Comparison of ENCODE assay signal across 8 cellular contexts in genomic region chr22:50473855-50474671, GRCh38. TPM values are rescaled to one million over a fixed set of nuclear protein-coding genes. Genes with fewer than 3 reads are reported as not detected.
DNase-seq lines count a peak whose midpoint lies in the region; TF ChIP-seq lines count a peak whose summit lies in the region.

No MANE protein-coding gene starts in this region.

- no peaks in the 10 kb centered on the region for H3K9me2 ChIP-seq in MM.1S (replicated peaks; ENCODE audit: insufficient read depth, low read length)

- H3K4me1 ChIP-seq in MM.1S (ENCODE audit: low read length), result peaks cover 48% of the 10 kb centered on the region
- peaks cover 25 to 44% of the 10 kb centered on the region in 2 donors for H3K4me1 ChIP-seq in ascending aorta

- H3K4me3 ChIP-seq in MM.1S (ENCODE audit: low read length), result peak overlapping the region; percentile 92
- H3K4me3 ChIP-seq in ascending aorta, result peak overlapping the region; percentile 92 to 97

- H3K4me2 ChIP-seq in MM.1S (ENCODE audit: low read depth, low read length), result peak overlapping the region; percentile 88

- peaks cover 56% of the 10 kb centered on the region for H3K79me2 ChIP-seq in MM.1S (ENCODE audit: low read length)

- H2AFZ ChIP-seq in MM.1S (ENCODE audit: low read length), result no peak overlapping the region

- intact Hi-C loops in ascending aorta (cut with DNase I), result no loop called here

- H3K36me3 Mint-ChIP-seq in immature natural killer cell, result no peaks in the 10 kb centered on the region

- H3K4me3 Mint-ChIP-seq in immature natural killer cell, result peak overlapping the region; percentile 86 to 99 (median 97)

- DNase-seq in EH (ENCODE audit: low read depth) (peak; percentile 59), MM.1S (no peak), ascending aorta (ENCODE audit: low spot score in 2 of 2) (no peak), immature natural killer cell (peak in 2 of 3 donors; percentile 31 to 41), NCI-H1930 (lab: John Stamatoyannopoulos, UW) (no peak), LoVo (ENCODE audit: low spot score) (no peak)
- peak; percentile 52 for DNase-seq in stimulated activated CD4-positive, alpha-beta T cell treated with anti-CD3 and anti-CD28 coated beads, Interleukin-1b, Interleukin-23, amount 100 ng/mL, for 48 hours
- DNase-seq in NK-92 treated with Interleukin-12 subunit alpha and Interleukin-12 subunit beta, amount 100 ng/mL, for 24 hours (lab: John Stamatoyannopoulos, UW), result no peak

- H3K27ac ChIP-seq in MM.1S (ENCODE audit: low read length), result peak overlapping the region; percentile 16; the same call in 1 of the 2 replicates
- H3K27ac ChIP-seq in ascending aorta, result peak overlapping the region; percentile 59 to 72

- H3K27me3 ChIP-seq in MM.1S (replicated peaks; ENCODE audit: insufficient read depth, low read length) (peaks cover 5% of the 10 kb centered on the region; the same call in 1 of the 2 replicates), ascending aorta (no peaks in the 10 kb centered on the region)

- H4K20me1 ChIP-seq in MM.1S (ENCODE audit: insufficient read depth, low read length), result peaks cover 4% of the 10 kb centered on the region; the same call in 1 of the 2 replicates

- H3K4me1 Mint-ChIP-seq in immature natural killer cell, result peaks cover 50 to 56% of the 10 kb centered on the region in 2 donors

- H3K36me3 ChIP-seq in MM.1S (replicated peaks; ENCODE audit: insufficient read depth, low read length) (no peaks in the 10 kb centered on the region), ascending aorta (no peaks in the 10 kb centered on the region)

- H3K9me3 ChIP-seq in MM.1S (replicated peaks; ENCODE audit: insufficient read depth, low read length) (no peaks in the 10 kb centered on the region), ascending aorta (no peaks in the 10 kb centered on the region)

- H3K27ac Mint-ChIP-seq in immature natural killer cell, result peak overlapping the region; percentile 91 to 98 (median 94)

- peaks cover 21% of the 10 kb centered on the region for H3F3A ChIP-seq in MM.1S (ENCODE audit: insufficient read depth, low read length)

- TF ChIP-seq CTCF in MM.1S (IDR thresholded peaks at IDR 0.05; ENCODE audit: low read length), result no peak
- TF ChIP-seq CTCF in ascending aorta (IDR thresholded peaks at IDR 0.05), result no peak

- peaks cover 15 to 33% (median 16%) of the 10 kb centered on the region in 3 donors for H3K27me3 Mint-ChIP-seq in immature natural killer cell (ENCODE audit: low read depth in 3 of 3)

- H3K9me3 Mint-ChIP-seq in immature natural killer cell, result peaks cover 0 to 2% (median 0%) of the 10 kb centered on the region in 6 donors

- peak overlapping the region; percentile 68; the same call in 1 of the 2 replicates for H3K9ac ChIP-seq in MM.1S (ENCODE audit: low read length)

RNA-seq across cellular contexts. Expression of gene SBF1, which starts 0.8 kb away (rescaled TPM):
- total RNA-seq in ascending aorta, result 98.8 TPM
- polyA plus RNA-seq in immature natural killer cell, result 10 to 100 TPM; 12.1 to 42.8 (median 14.2) TPM

RNA-seq across cellular contexts. Expression of gene ADM2, which starts 7.3 kb away (rescaled TPM):
- not detected for total RNA-seq in ascending aorta
- under 1 TPM in 1 of 3 donors, not detected in 2; 0.38 TPM for polyA plus RNA-seq in immature natural killer cell

RNA-seq across cellular contexts. Expression of gene MIOX, which starts 12.6 kb away (rescaled TPM):
- not detected for total RNA-seq in ascending aorta
- polyA plus RNA-seq in immature natural killer cell, result not detected

RNA-seq across cellular contexts. Expression of gene LMF2, which starts 33.4 kb away (rescaled TPM):
- total RNA-seq in ascending aorta, result 119 TPM
- polyA plus RNA-seq in immature natural killer cell, result 10 to 100 TPM; 16.3 to 40.4 (median 20.1) TPM

RNA-seq across cellular contexts. Expression of gene NCAPH2, which starts 34.0 kb away (rescaled TPM):
- 41.7 TPM for total RNA-seq in ascending aorta
- 10 to 100 TPM; 41.8 to 46.7 (median 46.5) TPM for polyA plus RNA-seq in immature natural killer cell

Comparison
In these comparisons a context has a peak if more than half of its experiments do, and no peak if none do; other contexts are left out.
1. DNase-seq: peak in EH (single experiment), immature natural killer cell (2 of 3) and stimulated activated CD4-positive, alpha-beta T cell treated with anti-CD3 and anti-CD28 coated beads, Interleukin-1b, Interleukin-23, amount 100 ng/mL, for 48 hours (single experiment); none in MM.1S (single experiment), ascending aorta (0 of 2), NCI-H1930 (0 of 2), LoVo (single experiment) and NK-92 treated with Interleukin-12 subunit alpha and Interleukin-12 subunit beta, amount 100 ng/mL, for 24 hours (single experiment).